ENCODE assay signal across 14 cellular contexts in genomic region chr13:94329277-94329676, GRCh38.
DNase-seq lines count a peak whose midpoint lies in the region; ATAC-seq and TF ChIP-seq lines count a peak whose summit lies in the region.
"Had no signal": no experiment of that assay in that cellular context is flagged by ENCODE, and none has a peak within 500 bp of the region (broad histone marks: within the 10 kb centered on the region; RNA-seq: fewer than 3 reads in every experiment).

No MANE protein-coding gene starts in this region.

- H3K27me3 ChIP-seq in stomach = no peaks in the 10 kb centered on the region

- no peak for TF ChIP-seq CTCF in stomach (IDR thresholded peaks at IDR 0.05)

- peaks cover 0 to 35% (median 14%) of the 10 kb centered on the region in 4 donors for H3K4me1 ChIP-seq in stomach

- no peak for ATAC-seq in HG03571 (IDR thresholded peaks at IDR 0.05; ENCODE audit: unreplicated experiment)

- peak; percentile 75 for DNase-seq in LHCN-M2 (ENCODE audit: low read depth)
- peak; percentile 40 for DNase-seq in astrocyte of the hippocampus (ENCODE audit: low read depth, low spot score)
- peak; percentile 76 for DNase-seq in iris pigment epithelial cell (ENCODE audit: low read depth)
- DNase-seq in stomach = no peak
- no peak for DNase-seq in glomerular visceral epithelial cell (ENCODE audit: extremely low spot score)
- no peak for DNase-seq in activated CD8-positive, alpha-beta memory T cell treated with anti-CD3 and anti-CD28 coated beads, Interleukin-2, amount 50 U/mL, for 4 hours
- DNase-seq: activated T-cell treated with anti-CD3 and anti-CD28 coated beads, Interleukin-2, amount 50 U/mL, for 48 hours; central memory CD4-positive, alpha-beta T cell; DMS153; Kasumi-1; NCI-H2227 treated with DMSO at 0.1 percent for 48 hours; RPMI8226 had no signal

- no peak overlapping the region for H3K4me3 ChIP-seq in stomach

- H3K27ac ChIP-seq in stomach = peak overlapping the region in 4 of 5 donors; percentile 35 to 72 (median 61)
- H3K27ac ChIP-seq: VCaP had no signal

- intact Hi-C loops in stomach (cut with DNase I; ENCODE audit: low total_unique reads) = no loop called here

- TF ChIP-seq EP300 in stomach (IDR thresholded peaks at IDR 0.05) = no peak

- 55 to 82% (median 78%) methylated on average over 7 of the region's 7 CpGs for WGBS in stomach, 5 donors

- no peak for TF ChIP-seq POLR2A in stomach (IDR thresholded peaks at IDR 0.05)

- no peaks in the 10 kb centered on the region for H3K9me3 ChIP-seq in stomach

- no peaks in the 10 kb centered on the region for H3K36me3 ChIP-seq in stomach

Comparison
In these comparisons a context has a peak if more than half of its experiments do, and no peak if none do; other contexts are left out.
1. DNase-seq: peak in LHCN-M2 (single experiment), astrocyte of the hippocampus (single experiment) and iris pigment epithelial cell (single experiment); none in stomach (single experiment), glomerular visceral epithelial cell (single experiment) and activated CD8-positive, alpha-beta memory T cell treated with anti-CD3 and anti-CD28 coated beads, Interleukin-2, amount 50 U/mL, for 4 hours (single experiment).